ENCODE assay signal across 9 cellular contexts in the genomic region with DNA sequence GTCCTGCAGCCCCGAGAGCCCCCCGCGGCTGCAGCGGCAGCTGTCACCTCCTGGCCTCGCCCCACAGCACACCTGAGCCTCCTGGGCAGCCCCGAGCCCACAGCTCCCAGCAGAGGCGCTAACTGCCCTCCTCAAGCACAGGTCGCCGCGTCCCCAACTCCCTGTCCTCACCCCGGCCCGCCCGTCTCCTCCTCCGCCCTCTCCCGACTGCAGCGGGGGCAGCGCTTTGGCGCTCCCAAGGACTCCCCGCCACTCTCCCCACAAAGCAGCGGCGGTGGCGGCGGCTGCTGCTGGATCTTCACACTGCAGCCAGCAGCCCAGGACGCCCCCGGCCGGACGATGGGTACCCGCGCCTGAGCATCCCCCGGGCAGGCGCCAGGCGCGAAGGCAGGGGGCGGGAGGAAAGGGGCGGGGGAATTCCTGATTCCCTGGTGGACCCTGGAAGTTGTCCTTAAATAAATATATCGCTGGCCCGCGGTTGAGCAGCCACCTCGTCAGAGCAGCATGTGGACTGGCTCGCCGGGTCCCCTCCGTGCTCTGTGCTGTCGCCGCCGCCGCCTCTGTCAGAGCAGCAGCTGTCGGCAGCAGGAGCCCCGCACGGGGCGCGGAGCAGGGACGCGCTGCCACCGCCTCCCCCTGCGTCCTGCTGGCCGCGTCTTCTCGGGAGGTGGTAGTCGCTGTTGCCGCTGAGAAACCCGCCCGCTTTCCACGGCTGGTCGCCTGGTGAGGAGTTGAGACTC. TPM values are rescaled to one million over a fixed set of nuclear protein-coding genes. Genes with fewer than 3 reads are reported as not detected.
DNase-seq lines count a peak whose midpoint lies in the region; ATAC-seq, FAIRE-seq and TF ChIP-seq lines count a peak whose summit lies in the region.
"Had no signal": no experiment of that assay in that cellular context is flagged by ENCODE, and none has a peak within 500 bp of the region (broad histone marks: within the 10 kb centered on the region; RNA-seq: fewer than 3 reads in every experiment).

A gene (plus strand): TSS at position 485 of the 740 bp plus-strand sequence. CDS start 277 bp downstream, outside the sequence.

- H3K36me3 ChIP-seq in HUES64 (ENCODE audit: insufficient read depth, low read length) (no peaks in the 10 kb centered on the region), mucosa of descending colon (ENCODE audit: low read depth) (no peaks in the 10 kb centered on the region)
- no peaks in the 10 kb centered on the region for H3K36me3 ChIP-seq in CD8-positive, alpha-beta T cell (ENCODE audit: insufficient read depth, low read length)

- H3K4me3 ChIP-seq in A549 (peak within 1 kb of the TSS; percentile 40), HUES64 (ENCODE audit: low read length) (peak within 1 kb of the TSS; percentile 50), mucosa of descending colon (no peak within 1 kb of the TSS)
- no peak within 1 kb of the TSS for H3K4me3 ChIP-seq in CD8-positive, alpha-beta T cell (ENCODE audit: low read depth, low read length)

- no peak within 1 kb of the TSS for H3K27ac Mint-ChIP-seq in activated T-helper 1 cell treated with anti-CD3 and anti-CD28 coated beads, Interleukin-12 subunit alpha, Interleukin-12 subunit beta, Interleukin-2, Interleukin-4 antibody, amounts not matched to agents 30 ng/mL and 10 ng/mL and 1 ng/mL, durations not matched to agents 14 hours and 24 hours and 36 hours
- no peak within 1 kb of the TSS for H3K27ac Mint-ChIP-seq in CD8-positive, alpha-beta T cell
- H3K27ac Mint-ChIP-seq: stimulated activated naive CD8-positive, alpha-beta T cell treated with anti-CD3 and anti-CD28 coated beads, Interleukin-15, Interleukin-2, amounts not matched to agents 100 ng/mL and 50 ng/mL, for 24 hours had no signal

- H3K27ac ChIP-seq in A549 (no peak within 1 kb of the TSS), HUES64 (ENCODE audit: low read depth, low read length) (no peak within 1 kb of the TSS)
- H3K27ac ChIP-seq in CD8-positive, alpha-beta T cell (ENCODE audit: low read depth, low read length), result no peak within 1 kb of the TSS

- intact Hi-C loops in mucosa of descending colon (cut with DNase I, micrococcal nuclease), result no loop called here
- intact Hi-C loops in activated T-helper 1 cell treated with anti-CD3 and anti-CD28 coated beads, Interleukin-12 subunit alpha, Interleukin-12 subunit beta, Interleukin-2, Interleukin-4 antibody, amounts not matched to agents 30 ng/mL and 10 ng/mL and 1 ng/mL, durations not matched to agents 14 hours and 24 hours and 36 hours (cut with micrococcal nuclease), result no loop called here
- intact Hi-C loops in CD8-positive, alpha-beta T cell (cut with DNase I, micrococcal nuclease), result no loop called here

- no peak for TF ChIP-seq CTCF in A549 (IDR thresholded peaks at IDR 0.05)
- TF ChIP-seq CTCF in mucosa of descending colon (IDR thresholded peaks at IDR 0.05), result no peak
- no peak for TF ChIP-seq CTCF in CD8-positive, alpha-beta T cell (IDR thresholded peaks at IDR 0.05)

- peaks cover 10% of the 10 kb centered on the region for H3K4me1 ChIP-seq in A549
- H3K4me1 ChIP-seq in HUES64 (ENCODE audit: insufficient read depth, low read length), result no peaks in the 10 kb centered on the region
- H3K4me1 ChIP-seq in mucosa of descending colon (ENCODE audit: low read depth), result peaks cover 6% of the 10 kb centered on the region
- H3K4me1 ChIP-seq in CD8-positive, alpha-beta T cell (ENCODE audit: insufficient read depth, low read length), result no peaks in the 10 kb centered on the region

- CTCF ChIA-PET in A549 (lab: Yijun Ruan, JAX), result interaction anchor here (1.2 kb wide), 1 partner anchor 23 kb away, joined by 3 read pairs; no protein-coding TSS in a partner anchor
- CTCF ChIA-PET in CD8-positive, alpha-beta T cell (lab: Charles Lee), result no interaction called here

- peaks cover 44% of the 10 kb centered on the region for H3K27me3 Mint-ChIP-seq in activated T-helper 1 cell treated with anti-CD3 and anti-CD28 coated beads, Interleukin-12 subunit alpha, Interleukin-12 subunit beta, Interleukin-2, Interleukin-4 antibody, amounts not matched to agents 30 ng/mL and 10 ng/mL and 1 ng/mL, durations not matched to agents 14 hours and 24 hours and 36 hours (ENCODE audit: insufficient read depth)
- H3K27me3 Mint-ChIP-seq in CD8-positive, alpha-beta T cell (ENCODE audit: low read depth), result peaks cover 24% of the 10 kb centered on the region

- H3K36me3 Mint-ChIP-seq in activated T-helper 1 cell treated with anti-CD3 and anti-CD28 coated beads, Interleukin-12 subunit alpha, Interleukin-12 subunit beta, Interleukin-2, Interleukin-4 antibody, amounts not matched to agents 30 ng/mL and 10 ng/mL and 1 ng/mL, durations not matched to agents 14 hours and 24 hours and 36 hours (ENCODE audit: low read depth), result no peaks in the 10 kb centered on the region
- H3K36me3 Mint-ChIP-seq in CD8-positive, alpha-beta T cell, result no peaks in the 10 kb centered on the region

- TF ChIP-seq RAD21 in A549 (conservative IDR thresholded peaks at IDR 0.05 in 1 of 2, IDR thresholded peaks at IDR 0.05 in 1 of 2), result no peak

- H3K4me1 Mint-ChIP-seq in activated T-helper 1 cell treated with anti-CD3 and anti-CD28 coated beads, Interleukin-12 subunit alpha, Interleukin-12 subunit beta, Interleukin-2, Interleukin-4 antibody, amounts not matched to agents 30 ng/mL and 10 ng/mL and 1 ng/mL, durations not matched to agents 14 hours and 24 hours and 36 hours (ENCODE audit: low read depth), result peaks cover 6% of the 10 kb centered on the region
- peaks cover 2% of the 10 kb centered on the region for H3K4me1 Mint-ChIP-seq in CD8-positive, alpha-beta T cell (ENCODE audit: low read depth)

- peak within 1 kb of the TSS; percentile 91 for H3K4me2 ChIP-seq in A549

- no peak within 1 kb of the TSS for H3K9ac ChIP-seq in HUES64 (ENCODE audit: low read depth, low read length)

- H3K27me3 ChIP-seq in HUES64 (ENCODE audit: insufficient read depth, low read length), result peaks cover 51% of the 10 kb centered on the region
- H3K27me3 ChIP-seq in CD8-positive, alpha-beta T cell (ENCODE audit: insufficient read depth, low read length), result no peaks in the 10 kb centered on the region

- TF ChIP-seq EP300 in A549 (IDR thresholded peaks at IDR 0.05), result no peak

- 3% methylated on average over 31 of the region's 64 CpGs for WGBS in A549 (ENCODE audit: missing lambda C conversion rate)
- WGBS in HUES64, result under 1% methylated on average over 64 of the region's 64 CpGs

- H3K4me3 Mint-ChIP-seq in activated T-helper 1 cell treated with anti-CD3 and anti-CD28 coated beads, Interleukin-12 subunit alpha, Interleukin-12 subunit beta, Interleukin-2, Interleukin-4 antibody, amounts not matched to agents 30 ng/mL and 10 ng/mL and 1 ng/mL, durations not matched to agents 14 hours and 24 hours and 36 hours, result no peak within 1 kb of the TSS
- no peak within 1 kb of the TSS for H3K4me3 Mint-ChIP-seq in CD8-positive, alpha-beta T cell
- H3K4me3 Mint-ChIP-seq: stimulated activated naive CD8-positive, alpha-beta T cell treated with anti-CD3 and anti-CD28 coated beads, Interleukin-15, Interleukin-2, amounts not matched to agents 100 ng/mL and 50 ng/mL, for 24 hours had no signal

- FAIRE-seq in A549 (lab: Jason Lieb, UNC), result no peak

- H3K9me3 Mint-ChIP-seq in activated T-helper 1 cell treated with anti-CD3 and anti-CD28 coated beads, Interleukin-12 subunit alpha, Interleukin-12 subunit beta, Interleukin-2, Interleukin-4 antibody, amounts not matched to agents 30 ng/mL and 10 ng/mL and 1 ng/mL, durations not matched to agents 14 hours and 24 hours and 36 hours, result no peaks in the 10 kb centered on the region
- no peaks in the 10 kb centered on the region for H3K9me3 Mint-ChIP-seq in CD8-positive, alpha-beta T cell
- H3K9me3 Mint-ChIP-seq: stimulated activated naive CD8-positive, alpha-beta T cell treated with anti-CD3 and anti-CD28 coated beads, Interleukin-15, Interleukin-2, amounts not matched to agents 100 ng/mL and 50 ng/mL, for 24 hours had no signal

- POLR2A ChIA-PET in A549 (lab: Yijun Ruan, JAX), result no interaction called here
- POLR2A ChIA-PET in CD8-positive, alpha-beta T cell (lab: Charles Lee), result no interaction called here

- ATAC-seq in A549 (peak; percentile 77 to 85), mucosa of descending colon (peak; percentile 48), HG02981 (IDR thresholded peaks at IDR 0.05; ENCODE audit: unreplicated experiment) (no peak)
- ATAC-seq in CD8-positive, alpha-beta T cell, result no peak

- DNase-seq in A549 (ENCODE audit: low read depth in 1 of 2, low spot score in 1 of 2), result no peak
- DNase-seq in dermis blood vessel endothelial cell, result peak; percentile 14
- peak in 1 of 3 donors; percentile 43 for DNase-seq in mucosa of descending colon
- no peak for DNase-seq in SHP77 (lab: John Stamatoyannopoulos, UW)
- DNase-seq in activated T-helper 1 cell treated with anti-CD3 and anti-CD28 coated beads, Interleukin-12 subunit alpha, Interleukin-12 subunit beta, Interleukin-2, Interleukin-4 antibody, amounts not matched to agents 30 ng/mL and 10 ng/mL and 1 ng/mL, durations not matched to agents 14 hours and 24 hours and 36 hours (ENCODE audit: low spot score), result no peak
- DNase-seq in CD8-positive, alpha-beta T cell, result no peak

- no peak for TF ChIP-seq POLR2A in A549 (IDR thresholded peaks at IDR 0.05; ENCODE audit: low read length)

- H3K9me3 ChIP-seq in A549 (no peaks in the 10 kb centered on the region), HUES64 (ENCODE audit: insufficient read depth, low read depth, low read length) (no peaks in the 10 kb centered on the region), mucosa of descending colon (no peaks in the 10 kb centered on the region)
- H3K9me3 ChIP-seq in CD8-positive, alpha-beta T cell (ENCODE audit: low read length), result no peaks in the 10 kb centered on the region

TF ChIP-seq in A549, 52 proteins besides CTCF, POLR2A, EP300 and RAD21 (continues in another document):
- TF ChIP-seq, protein P1, sequence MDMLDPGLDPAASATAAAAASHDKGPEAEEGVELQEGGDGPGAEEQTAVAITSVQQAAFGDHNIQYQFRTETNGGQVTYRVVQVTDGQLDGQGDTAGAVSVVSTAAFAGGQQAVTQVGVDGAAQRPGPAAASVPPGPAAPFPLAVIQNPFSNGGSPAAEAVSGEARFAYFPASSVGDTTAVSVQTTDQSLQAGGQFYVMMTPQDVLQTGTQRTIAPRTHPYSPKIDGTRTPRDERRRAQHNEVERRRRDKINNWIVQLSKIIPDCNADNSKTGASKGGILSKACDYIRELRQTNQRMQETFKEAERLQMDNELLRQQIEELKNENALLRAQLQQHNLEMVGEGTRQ (IDR thresholded peaks at IDR 0.05), result no peak

RNA-seq across cellular contexts. Expression of the gene that starts here (rescaled TPM):
- polyA plus RNA-seq in A549 (2011; rRNA removed) (not detected in 2 replicates), A549 (2017; fragmentation: RNase III; extraction: RNeasy Plus Mini Kit Qiagen cat#74134 plus additional on column Dnase treatment) (not detected in 3 replicates)
- polyA plus RNA-seq in A549 (2012; cell fraction: cytosol; rRNA removed), result not detected in 2 replicates
- polyA plus RNA-seq in A549 (2012; cell fraction: nucleus; rRNA removed), result not detected in 2 replicates
- not detected in 2 replicates for polyA minus RNA-seq in A549 (2011; rRNA and poly(A)+ RNA removed)
- polyA plus RNA-seq in HUES64 (2013, experiment 1 of 2), result not detected
- polyA plus RNA-seq in HUES64 (2013, experiment 2 of 2), result not detected
- total RNA-seq in dermis blood vessel endothelial cell (not detected in 2 replicates), mucosa of descending colon (under 1 TPM in 1 of 3 donors, not detected in 2; 0.06 TPM)
- total RNA-seq in activated T-helper 1 cell treated with anti-CD3 and anti-CD28 coated beads, Interleukin-12 subunit alpha, Interleukin-12 subunit beta, Interleukin-2, Interleukin-4 antibody, amounts not matched to agents 30 ng/mL and 10 ng/mL and 1 ng/mL, durations not matched to agents 14 hours and 24 hours and 36 hours, result not detected in 2 replicates
- not detected for total RNA-seq in CD8-positive, alpha-beta T cell

Comparison
In these comparisons a context has a peak if more than half of its experiments do, and no peak if none do; other contexts are left out.
1. Peak in ATAC-seq, H3K4me3 ChIP-seq and H3K4me2 ChIP-seq in A549; RNA of the gene not detected or under 1 TPM.
2. Peak in DNase-seq in dermis blood vessel endothelial cell; RNA of the gene not detected or under 1 TPM.
3. Peak in ATAC-seq in mucosa of descending colon; RNA of the gene not detected or under 1 TPM.